Comparison of ENCODE assay signal across 13 cellular contexts in the genomic region with DNA sequence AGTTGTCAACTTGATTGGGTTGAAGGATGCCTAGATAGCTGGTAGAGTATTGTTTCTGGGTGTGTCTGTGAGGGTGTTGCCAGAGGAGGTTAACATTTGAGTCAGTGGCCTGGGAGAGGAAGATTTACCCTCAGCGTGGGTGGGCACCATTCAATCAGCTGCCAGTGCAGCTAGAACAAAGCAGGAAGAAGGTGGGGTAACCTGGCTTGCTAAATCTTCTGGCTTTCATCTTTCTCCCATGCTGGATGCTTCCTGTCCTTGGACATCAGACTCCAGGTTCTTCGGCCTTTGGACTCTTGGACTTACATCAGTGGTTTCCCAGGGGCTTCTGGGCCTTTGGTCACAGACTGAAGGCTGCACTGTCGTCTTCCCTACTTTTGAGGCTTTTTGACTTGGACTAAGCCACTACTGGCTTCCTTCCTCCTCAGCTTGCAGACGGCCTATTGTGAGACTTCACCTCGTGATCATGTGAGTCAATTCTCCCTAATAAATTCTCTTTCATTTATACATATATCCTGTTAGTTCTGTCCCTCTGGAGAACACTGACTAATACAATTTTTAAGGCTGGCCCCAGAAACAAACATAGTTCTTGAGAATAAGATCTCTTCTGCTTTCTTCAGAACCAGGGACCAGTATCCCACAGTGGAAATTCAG. TPM values are rescaled to one million over a fixed set of nuclear protein-coding genes. Genes with fewer than 3 reads are reported as not detected.
A peak's percentile ranks its signal among the peaks of the same experiment; 100 is the strongest.
DNase-seq lines count a peak whose midpoint lies in the region; ATAC-seq and TF ChIP-seq lines count a peak whose summit lies in the region.
"Had no signal": no experiment of that assay in that cellular context is flagged by ENCODE, and none has a peak within 500 bp of the region (broad histone marks: within the 10 kb centered on the region; RNA-seq: fewer than 3 reads in every experiment).

No MANE protein-coding gene starts in this region.

- no peaks in the 10 kb centered on the region for H3K27me3 ChIP-seq in psoas muscle (ENCODE audit: insufficient read depth in 3 of 3, low read length in 2 of 3)

- CTCF ChIA-PET in activated CD4-positive, alpha-beta T cell treated with anti-CD3 and anti-CD28 coated beads for 36 hours (lab: Charles Lee): interaction anchor here (0.6 kb wide), 1 partner anchor 1076 kb away, joined by 3 read pairs; no protein-coding TSS in a partner anchor

- H3K4me3 Mint-ChIP-seq in activated CD4-positive, alpha-beta T cell treated with anti-CD3 and anti-CD28 coated beads for 36 hours: no peak overlapping the region
- no peak overlapping the region for H3K4me3 Mint-ChIP-seq in activated T-helper 1 cell treated with anti-CD3 and anti-CD28 coated beads, Interleukin-12 subunit alpha, Interleukin-12 subunit beta, Interleukin-2, Interleukin-4 antibody, amounts not matched to agents 30 ng/mL and 10 ng/mL and 1 ng/mL, durations not matched to agents 14 hours and 24 hours and 36 hours
- H3K4me3 Mint-ChIP-seq in stimulated activated naive B cell treated with anti-CD40 and anti-IgM and Interleukin-4, amounts not matched to agents 10 μg/mL and 1 μg/mL and 100 μg/mL, for 72 hours: peak overlapping the region in 1 of 2 donors; percentile 41

- no peaks in the 10 kb centered on the region for H3K9me3 Mint-ChIP-seq in activated CD4-positive, alpha-beta T cell treated with anti-CD3 and anti-CD28 coated beads for 36 hours (ENCODE audit: low read depth)
- peaks cover 6% of the 10 kb centered on the region for H3K9me3 Mint-ChIP-seq in activated T-helper 1 cell treated with anti-CD3 and anti-CD28 coated beads, Interleukin-12 subunit alpha, Interleukin-12 subunit beta, Interleukin-2, Interleukin-4 antibody, amounts not matched to agents 30 ng/mL and 10 ng/mL and 1 ng/mL, durations not matched to agents 14 hours and 24 hours and 36 hours
- peaks cover 2 to 7% of the 10 kb centered on the region in 2 donors for H3K9me3 Mint-ChIP-seq in stimulated activated naive B cell treated with anti-CD40 and anti-IgM and Interleukin-4, amounts not matched to agents 10 μg/mL and 1 μg/mL and 100 μg/mL, for 72 hours

- H3K4me1 Mint-ChIP-seq in activated CD4-positive, alpha-beta T cell treated with anti-CD3 and anti-CD28 coated beads for 36 hours: peaks cover 16% of the 10 kb centered on the region
- H3K4me1 Mint-ChIP-seq in activated T-helper 1 cell treated with anti-CD3 and anti-CD28 coated beads, Interleukin-12 subunit alpha, Interleukin-12 subunit beta, Interleukin-2, Interleukin-4 antibody, amounts not matched to agents 30 ng/mL and 10 ng/mL and 1 ng/mL, durations not matched to agents 14 hours and 24 hours and 36 hours (ENCODE audit: low read depth): peaks cover 12% of the 10 kb centered on the region
- peaks cover 26 to 57% of the 10 kb centered on the region in 2 donors for H3K4me1 Mint-ChIP-seq in stimulated activated naive B cell treated with anti-CD40 and anti-IgM and Interleukin-4, amounts not matched to agents 10 μg/mL and 1 μg/mL and 100 μg/mL, for 72 hours

- no peak for TF ChIP-seq CTCF in psoas muscle (IDR thresholded peaks at IDR 0.05)

- peak; percentile 58 for DNase-seq in activated CD4-positive, alpha-beta T cell treated with anti-CD3 and anti-CD28 coated beads for 36 hours
- DNase-seq in activated CD4-positive, alpha-beta T cell treated with anti-CD3 and anti-CD28 coated beads for 1 hour: no peak
- no peak for DNase-seq in activated T-helper 1 cell treated with anti-CD3 and anti-CD28 coated beads, Interleukin-12 subunit alpha, Interleukin-12 subunit beta, Interleukin-2, Interleukin-4 antibody, amounts not matched to agents 30 ng/mL and 10 ng/mL and 1 ng/mL, durations not matched to agents 14 hours and 24 hours and 36 hours (ENCODE audit: low spot score)
- peak; percentile 14 to 85 for DNase-seq in lung microvascular endothelial cell (ENCODE audit: low read depth in 2 of 2)
- no peak for DNase-seq in stimulated activated naive B cell treated with anti-CD40 and anti-IgM and Interleukin-4, amounts not matched to agents 10 μg/mL and 1 μg/mL and 100 μg/mL, for 72 hours
- no peak for DNase-seq in psoas muscle
- DNase-seq in HK-2 (ENCODE audit: unreplicated experiment): no peak
- no peak for DNase-seq in NCI-H1417 (lab: John Stamatoyannopoulos, UW)
- DNase-seq: effector CD4-positive, alpha-beta T cell; EL; Karpas-422; NCI-H446; SHP77 had no signal

- H3K36me3 ChIP-seq in psoas muscle (ENCODE audit: insufficient read depth in 1 of 2, low read depth in 1 of 2): no peaks in the 10 kb centered on the region

- H3K27ac Mint-ChIP-seq in activated CD4-positive, alpha-beta T cell treated with anti-CD3 and anti-CD28 coated beads for 36 hours: peak overlapping the region; percentile 40
- H3K27ac Mint-ChIP-seq in activated T-helper 1 cell treated with anti-CD3 and anti-CD28 coated beads, Interleukin-12 subunit alpha, Interleukin-12 subunit beta, Interleukin-2, Interleukin-4 antibody, amounts not matched to agents 30 ng/mL and 10 ng/mL and 1 ng/mL, durations not matched to agents 14 hours and 24 hours and 36 hours: peak overlapping the region; percentile 18
- no peak overlapping the region for H3K27ac Mint-ChIP-seq in stimulated activated naive B cell treated with anti-CD40 and anti-IgM and Interleukin-4, amounts not matched to agents 10 μg/mL and 1 μg/mL and 100 μg/mL, for 72 hours

- POLR2A ChIA-PET in activated CD4-positive, alpha-beta T cell treated with anti-CD3 and anti-CD28 coated beads for 36 hours (lab: Charles Lee): no interaction called here

- no peak overlapping the region for H3K4me3 ChIP-seq in psoas muscle

- H3K27ac ChIP-seq in psoas muscle: no peak overlapping the region

- H3K9me3 ChIP-seq in psoas muscle: no peaks in the 10 kb centered on the region

- H3K27me3 Mint-ChIP-seq in activated CD4-positive, alpha-beta T cell treated with anti-CD3 and anti-CD28 coated beads for 36 hours: no peaks in the 10 kb centered on the region
- H3K27me3 Mint-ChIP-seq in activated T-helper 1 cell treated with anti-CD3 and anti-CD28 coated beads, Interleukin-12 subunit alpha, Interleukin-12 subunit beta, Interleukin-2, Interleukin-4 antibody, amounts not matched to agents 30 ng/mL and 10 ng/mL and 1 ng/mL, durations not matched to agents 14 hours and 24 hours and 36 hours (ENCODE audit: insufficient read depth): no peaks in the 10 kb centered on the region
- no peaks in the 10 kb centered on the region for H3K27me3 Mint-ChIP-seq in stimulated activated naive B cell treated with anti-CD40 and anti-IgM and Interleukin-4, amounts not matched to agents 10 μg/mL and 1 μg/mL and 100 μg/mL, for 72 hours

- H3K4me1 ChIP-seq in psoas muscle: no peaks in the 10 kb centered on the region

- intact Hi-C loops in activated CD4-positive, alpha-beta T cell treated with anti-CD3 and anti-CD28 coated beads for 36 hours (cut with DNase I, micrococcal nuclease): no loop called here
- intact Hi-C loops in activated T-helper 1 cell treated with anti-CD3 and anti-CD28 coated beads, Interleukin-12 subunit alpha, Interleukin-12 subunit beta, Interleukin-2, Interleukin-4 antibody, amounts not matched to agents 30 ng/mL and 10 ng/mL and 1 ng/mL, durations not matched to agents 14 hours and 24 hours and 36 hours (cut with micrococcal nuclease): no loop called here
- intact Hi-C loops in psoas muscle (cut with DNase I): no loop called here

- 73 to 83% (median 79%) methylated on average over 5 of the region's 5 CpGs for WGBS in psoas muscle, 3 donors

- peak; percentile 88 for ATAC-seq in activated CD4-positive, alpha-beta T cell treated with anti-CD3 and anti-CD28 coated beads for 36 hours
- peak; percentile 5 to 45 for ATAC-seq in stimulated activated naive B cell treated with anti-CD40 and anti-IgM and Interleukin-4, amounts not matched to agents 10 μg/mL and 1 μg/mL and 100 μg/mL, for 72 hours (replicated peaks)
- no peak for ATAC-seq in psoas muscle

- peaks cover 14% of the 10 kb centered on the region for H3K36me3 Mint-ChIP-seq in activated CD4-positive, alpha-beta T cell treated with anti-CD3 and anti-CD28 coated beads for 36 hours (ENCODE audit: low read depth)
- H3K36me3 Mint-ChIP-seq in activated T-helper 1 cell treated with anti-CD3 and anti-CD28 coated beads, Interleukin-12 subunit alpha, Interleukin-12 subunit beta, Interleukin-2, Interleukin-4 antibody, amounts not matched to agents 30 ng/mL and 10 ng/mL and 1 ng/mL, durations not matched to agents 14 hours and 24 hours and 36 hours (ENCODE audit: low read depth): peaks cover 11% of the 10 kb centered on the region
- H3K36me3 Mint-ChIP-seq in stimulated activated naive B cell treated with anti-CD40 and anti-IgM and Interleukin-4, amounts not matched to agents 10 μg/mL and 1 μg/mL and 100 μg/mL, for 72 hours: peaks cover 39 to 54% of the 10 kb centered on the region in 2 donors

RNA-seq across cellular contexts. Expression of a gene that starts 38.1 kb away (rescaled TPM):
- 10 to 100 TPM; 11.3 to 11.4 TPM for total RNA-seq in activated CD4-positive, alpha-beta T cell treated with anti-CD3 and anti-CD28 coated beads for 36 hours
- 24.2 and 30.1 TPM in 2 replicates for total RNA-seq in activated T-helper 1 cell treated with anti-CD3 and anti-CD28 coated beads, Interleukin-12 subunit alpha, Interleukin-12 subunit beta, Interleukin-2, Interleukin-4 antibody, amounts not matched to agents 30 ng/mL and 10 ng/mL and 1 ng/mL, durations not matched to agents 14 hours and 24 hours and 36 hours
- 4.0 and 5.4 TPM in 2 replicates for total RNA-seq in lung microvascular endothelial cell
- total RNA-seq in psoas muscle: 10 to 100 TPM in 1 of 4 donors, 1 to 10 TPM in 3; 4.6 to 12.4 (median 6.9) TPM
- polyA plus RNA-seq in psoas muscle: 10 to 100 TPM in 1 of 3 donors, 1 to 10 TPM in 2; 4.2 to 12.7 (median 4.3) TPM

Comparison
In these comparisons a context has a peak if more than half of its experiments do, and no peak if none do; other contexts are left out.
1. DNase-seq: peak in activated CD4-positive, alpha-beta T cell treated with anti-CD3 and anti-CD28 coated beads for 36 hours (single experiment) and lung microvascular endothelial cell (2 of 2); none in activated CD4-positive, alpha-beta T cell treated with anti-CD3 and anti-CD28 coated beads for 1 hour (single experiment), activated T-helper 1 cell treated with anti-CD3 and anti-CD28 coated beads, Interleukin-12 subunit alpha, Interleukin-12 subunit beta, Interleukin-2, Interleukin-4 antibody, amounts not matched to agents 30 ng/mL and 10 ng/mL and 1 ng/mL, durations not matched to agents 14 hours and 24 hours and 36 hours (single experiment), stimulated activated naive B cell treated with anti-CD40 and anti-IgM and Interleukin-4, amounts not matched to agents 10 μg/mL and 1 μg/mL and 100 μg/mL, for 72 hours (single experiment), psoas muscle (0 of 2), HK-2 (single experiment) and NCI-H1417 (0 of 3).
2. ATAC-seq: peak in activated CD4-positive, alpha-beta T cell treated with anti-CD3 and anti-CD28 coated beads for 36 hours (single experiment) and stimulated activated naive B cell treated with anti-CD40 and anti-IgM and Interleukin-4, amounts not matched to agents 10 μg/mL and 1 μg/mL and 100 μg/mL, for 72 hours (2 of 2); none in psoas muscle (0 of 4).